In genomic region chr11:107666911-107667568, GRCh38 we compare ENCODE assay signal across 2 cellular contexts.
A peak's percentile ranks its signal among the peaks of the same experiment; 100 is the strongest.
TF ChIP-seq lines count a peak whose summit lies in the region.

No MANE protein-coding gene starts in this region.

TF ChIP-seq in HCT116, 20 proteins besides CTCF, POLR2A, EP300 and RAD21:
- TF ChIP-seq MAX (IDR thresholded peaks at IDR 0.05) (no peak), ZFX (IDR thresholded peaks at IDR 0.05) (0 out of 2 replicates have a peak, but pooled peaks have one; percentile 16)

TF ChIP-seq in H1, 55 proteins besides CTCF, POLR2A, EP300 and RAD21:
- TF ChIP-seq EZH2 (IDR thresholded peaks at IDR 0.05; ENCODE audit: low read depth, low read length, severe bottlenecking), result no peak
- 0 out of 4 replicates have a peak, but pooled peaks of 1 of the 2 experiments have one; percentile 47 for TF ChIP-seq SIN3A (conservative IDR thresholded peaks at IDR 0.05 in 1 of 2, IDR thresholded peaks at IDR 0.05 in 1 of 2; ENCODE audit: low read depth in 1 of 2, low read length in 2 of 2)
